ENCODE assay signal across 21 cellular contexts in the genomic region with DNA sequence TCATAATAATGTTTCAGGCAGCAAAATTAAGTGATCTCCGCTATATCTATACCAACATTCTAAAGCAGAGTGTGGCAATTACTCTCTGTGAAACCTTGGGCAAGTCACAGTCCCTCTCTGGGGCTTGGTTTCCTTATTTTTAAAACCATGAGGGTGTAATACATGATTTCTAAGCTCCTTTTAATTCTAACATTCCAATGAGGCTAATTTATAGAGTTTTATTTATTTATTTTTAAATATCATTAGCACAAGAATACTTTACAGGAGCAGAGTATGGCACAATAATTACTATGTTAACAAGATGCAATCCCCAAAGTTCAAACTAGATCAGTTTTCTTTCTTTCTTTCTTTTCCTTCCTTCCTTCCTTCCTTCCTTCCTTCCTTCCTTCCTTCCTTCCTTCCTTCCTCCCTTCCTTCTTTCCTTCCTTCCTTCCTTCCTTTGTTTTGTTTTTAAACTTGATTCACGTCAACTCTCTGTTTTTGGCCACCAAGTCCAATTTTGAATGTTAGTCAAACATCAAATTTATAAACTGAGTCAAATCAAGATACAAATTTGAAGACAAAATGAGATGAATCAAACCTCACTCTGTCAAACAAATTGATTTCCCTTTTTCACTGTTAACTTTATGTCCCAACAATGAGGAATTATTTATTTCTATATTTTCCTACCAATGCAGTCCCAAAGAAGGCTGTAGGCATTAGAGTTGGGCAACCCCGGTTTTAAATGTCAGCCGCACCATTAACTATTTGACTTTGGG. TPM values are rescaled to one million over a fixed set of nuclear protein-coding genes. Genes with fewer than 3 reads are reported as not detected.
"Had no signal": no experiment of that assay in that cellular context is flagged by ENCODE, and none has a peak within 500 bp of the region (broad histone marks: within the 10 kb centered on the region; RNA-seq: fewer than 3 reads in every experiment).

No MANE protein-coding gene starts in this region.

- H3K27ac ChIP-seq: ascending aorta, esophagus squamous epithelium, left ventricle myocardium inferior, ovary, psoas muscle, thoracic aorta, upper lobe of left lung, VCaP had no signal

- ATAC-seq: heart right ventricle, psoas muscle, right cardiac atrium had no signal

- H3K4me1 ChIP-seq: ascending aorta, esophagus squamous epithelium, left ventricle myocardium inferior, psoas muscle, upper lobe of left lung had no signal

- H3K9me3 ChIP-seq: ascending aorta, esophagus squamous epithelium, heart right ventricle, left ventricle myocardium inferior, ovary, psoas muscle, thoracic aorta, upper lobe of left lung had no signal

- DNase-seq: activated CD4-positive, alpha-beta T cell treated with anti-CD3 and anti-CD28 coated beads, Interleukin-2, amount 50 U/mL, for 4 hours; activated CD4-positive, CD25-positive, alpha-beta regulatory T cell treated with anti-CD3 and anti-CD28 coated beads, Interleukin-2, amount 50 U/mL, for 72 hours; activated effector memory CD4-positive, alpha-beta T cell treated with Interleukin-2 at 50 U/mL for 16 hours; activated T-cell treated with anti-CD3 and anti-CD28 coated beads, Interleukin-2, amount 50 U/mL, for 1 hour; cerebellar nuclear complex; cortex of kidney; effector CD4-positive, alpha-beta T cell; esophagus squamous epithelium; heart right ventricle; left ventricle myocardium inferior; mammary epithelial cell; ovary; psoas muscle; right cardiac atrium; stimulated activated CD4-positive, alpha-beta T cell treated with anti-CD3 and anti-CD28 coated beads, Interleukin-2, amount 100 ng/mL, for 24 hours; upper lobe of left lung had no signal

- H3K4me3 ChIP-seq: ascending aorta, esophagus squamous epithelium, heart right ventricle, left ventricle myocardium inferior, ovary, psoas muscle, thoracic aorta, upper lobe of left lung had no signal

- H3K27me3 ChIP-seq: ascending aorta, esophagus squamous epithelium, ovary, upper lobe of left lung had no signal

- H3K36me3 ChIP-seq: ascending aorta, esophagus squamous epithelium, heart right ventricle, left ventricle myocardium inferior, ovary, thoracic aorta, upper lobe of left lung had no signal

RNA-seq across cellular contexts. Expression of a gene that starts 50.2 kb away (rescaled TPM):
- total RNA-seq: ascending aorta, endothelial cell of umbilical vein, kidney epithelial cell, mammary epithelial cell had no signal
- polyA plus RNA-seq: endothelial cell of umbilical vein, mammary epithelial cell had no signal
